In genomic region chr7:153193144-153193595, GRCh38 we compare ENCODE assay signal across 8 cellular contexts.
DNase-seq lines count a peak whose midpoint lies in the region; ATAC-seq, FAIRE-seq and TF ChIP-seq lines count a peak whose summit lies in the region.
"Had no signal": no experiment of that assay in that cellular context is flagged by ENCODE, and none has a peak within 500 bp of the region (broad histone marks: within the 10 kb centered on the region; RNA-seq: fewer than 3 reads in every experiment).

No MANE protein-coding gene starts in this region.

- ATAC-seq in HG02678 (IDR thresholded peaks at IDR 0.05; ENCODE audit: unreplicated experiment) (peak; percentile 59), T-cell (replicated peaks in 1 of 4) (no peak)

- DNase-seq in GM12892 (ENCODE audit: insufficient read length) (peak; percentile 13), iPS-NIHi11 (ENCODE audit: low spot score) (peak; percentile 70), urothelium cell line (ENCODE audit: low spot score) (peak; percentile 39), T-cell (no peak), NCI-H2196 treated with DMSO at 0.1 percent for 48 hours (lab: John Stamatoyannopoulos, UW; ENCODE audit: unreplicated experiment) (no peak)

- no peaks in the 10 kb centered on the region for H3K79me2 ChIP-seq in SU-DHL-6 (ENCODE audit: insufficient read depth, low read length)

- no peaks in the 10 kb centered on the region for H3F3A ChIP-seq in SU-DHL-6 (ENCODE audit: insufficient read depth)

- no peaks in the 10 kb centered on the region for H3K9me3 ChIP-seq in SU-DHL-6 (ENCODE audit: insufficient read depth, low read length)

- H2AFZ ChIP-seq in SU-DHL-6 (ENCODE audit: low read depth, low read length, severe bottlenecking): no peak overlapping the region

- H4K20me1 ChIP-seq in SU-DHL-6 (ENCODE audit: low read depth, low read length): no peaks in the 10 kb centered on the region

- H3K4me2 ChIP-seq in SU-DHL-6 (ENCODE audit: low read depth, low read length, poor library complexity, severe bottlenecking): no peak overlapping the region

- POLR2A ChIA-PET in T-cell (lab: Charles Lee): no interaction called here

- no peak overlapping the region for H3K27ac ChIP-seq in SU-DHL-6 (ENCODE audit: low read depth, low read length)

- H3K4me1 Mint-ChIP-seq in T-cell: no peaks in the 10 kb centered on the region

- TF ChIP-seq POLR2A in GM12892 (IDR thresholded peaks at IDR 0.05; ENCODE audit: low read depth, low read length): no peak

- no peak for FAIRE-seq in GM12892 (lab: Jason Lieb, UNC)
- no peak for FAIRE-seq in urothelium cell line (lab: Jason Lieb, UNC)
- FAIRE-seq: endothelial cell of umbilical vein had no signal

- no peak overlapping the region for H3K4me3 ChIP-seq in SU-DHL-6 (ENCODE audit: insufficient read depth, low read length, poor library complexity, severe bottlenecking)

- no peaks in the 10 kb centered on the region for H3K36me3 ChIP-seq in SU-DHL-6 (ENCODE audit: low read length)

- no peak overlapping the region for H3K9ac ChIP-seq in SU-DHL-6 (ENCODE audit: low read length)

- H3K9me2 ChIP-seq in SU-DHL-6 (replicated peaks; ENCODE audit: insufficient read depth, low read length): no peaks in the 10 kb centered on the region

- no peak overlapping the region for H3K27ac Mint-ChIP-seq in T-cell

- peaks cover 0 to 8% of the 10 kb centered on the region in 2 donors for H3K27me3 Mint-ChIP-seq in T-cell

- H3K4me3 Mint-ChIP-seq in T-cell: no peak overlapping the region

- H3K27me3 ChIP-seq in SU-DHL-6 (ENCODE audit: low read length): no peaks in the 10 kb centered on the region

- peak; percentile 35 for TF ChIP-seq CTCF in SU-DHL-6 (IDR thresholded peaks at IDR 0.05; ENCODE audit: insufficient read depth, low read length, poor library complexity, severe bottlenecking)

- peaks cover 3 to 8% (median 4%) of the 10 kb centered on the region in 3 donors for H3K9me3 Mint-ChIP-seq in T-cell

- H3K36me3 Mint-ChIP-seq in T-cell: no peaks in the 10 kb centered on the region

- CTCF ChIA-PET in T-cell (lab: Charles Lee): no interaction called here

Comparison
In these comparisons a context has a peak if more than half of its experiments do, and no peak if none do; other contexts are left out.
1. DNase-seq: peak in GM12892 (single experiment), iPS-NIHi11 (single experiment) and urothelium cell line (single experiment); none in T-cell (0 of 34) and NCI-H2196 treated with DMSO at 0.1 percent for 48 hours (single experiment).